ENCODE assay signal across 28 cellular contexts in the genomic region with DNA sequence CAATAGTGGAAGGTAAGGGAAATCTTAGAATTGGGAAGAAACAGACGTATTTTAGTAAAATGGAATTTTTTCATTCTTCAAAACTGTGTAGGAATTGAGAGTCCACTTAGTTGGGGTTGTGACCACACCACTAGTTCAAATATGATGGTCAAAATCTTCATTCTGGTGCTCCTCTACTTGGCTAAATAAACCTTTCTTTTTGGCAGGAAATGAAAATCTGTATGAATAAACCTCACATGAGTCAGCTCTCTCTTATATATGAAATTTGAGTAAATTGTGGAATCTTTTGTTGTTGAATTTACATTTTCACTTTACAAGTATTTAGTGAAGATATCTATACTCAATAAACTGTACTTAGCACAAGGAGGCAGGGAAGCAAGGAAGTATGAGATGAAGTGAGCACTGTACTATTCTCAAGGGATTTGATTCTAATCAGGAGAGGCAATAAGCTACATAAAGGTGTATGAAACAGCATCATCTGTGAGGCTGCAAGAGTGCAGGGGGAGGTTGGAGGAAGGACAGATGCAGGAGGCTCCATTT. TPM values are rescaled to one million over a fixed set of nuclear protein-coding genes. Genes with fewer than 3 reads are reported as not detected.
DNase-seq lines count a peak whose midpoint lies in the region; ATAC-seq, FAIRE-seq and TF ChIP-seq lines count a peak whose summit lies in the region.
"Had no signal": no experiment of that assay in that cellular context is flagged by ENCODE, and none has a peak within 500 bp of the region (broad histone marks: within the 10 kb centered on the region; RNA-seq: fewer than 3 reads in every experiment).

No MANE protein-coding gene starts in this region.

- CTCF ChIA-PET in IMR-90 (lab: Yijun Ruan, JAX): no interaction called here

- intact Hi-C loops in IMR-90 (cut with micrococcal nuclease): no loop called here
- intact Hi-C loops in pancreas (cut with DNase I): no loop called here

- H4K91ac ChIP-seq in IMR-90 (ENCODE audit: insufficient read depth, low read depth, low read length): no peak overlapping the region

- H3K27ac Mint-ChIP-seq in activated naive CD8-positive, alpha-beta T cell: peak overlapping the region; percentile 51
- H3K27ac Mint-ChIP-seq in activated naive CD8-positive, alpha-beta T cell treated with anti-CD3 and anti-CD28 coated beads, Interleukin-2, amount 50 U/mL, for 24 hours: no peak overlapping the region
- H3K27ac Mint-ChIP-seq in activated T-helper 17 cell treated with anti-CD3 and anti-CD28 coated beads, Interleukin-2, amount 50 U/mL, for 72 hours: peak overlapping the region; percentile 23
- H3K27ac Mint-ChIP-seq: GM23338 had no signal

- H4K20me1 ChIP-seq in IMR-90 (ENCODE audit: insufficient read depth, low read length): no peaks in the 10 kb centered on the region
- H4K20me1 ChIP-seq in fibroblast of lung (ENCODE audit: control insufficient read depth, extremely low read depth, insufficient read depth, low read length): no peaks in the 10 kb centered on the region
- H4K20me1 ChIP-seq: BLaER1 treated with 17β-estradiol and CSF1 and Interleukin-3, amounts not matched to agents 10 nM and 100 nM had no signal

- no peak overlapping the region for H2BK15ac ChIP-seq in IMR-90 (ENCODE audit: low read depth, low read length)

- no peaks in the 10 kb centered on the region for H3K79me1 ChIP-seq in IMR-90 (ENCODE audit: low read depth in 1 of 2, low read length in 2 of 2)

- peaks cover 5% of the 10 kb centered on the region for H3K9me3 Mint-ChIP-seq in activated naive CD8-positive, alpha-beta T cell (ENCODE audit: low read depth)
- peaks cover 15% of the 10 kb centered on the region for H3K9me3 Mint-ChIP-seq in activated naive CD8-positive, alpha-beta T cell treated with anti-CD3 and anti-CD28 coated beads, Interleukin-2, amount 50 U/mL, for 24 hours
- peaks cover 5% of the 10 kb centered on the region for H3K9me3 Mint-ChIP-seq in activated T-helper 17 cell treated with anti-CD3 and anti-CD28 coated beads, Interleukin-2, amount 50 U/mL, for 72 hours

- no peak overlapping the region for H3K4me3 Mint-ChIP-seq in activated naive CD8-positive, alpha-beta T cell
- H3K4me3 Mint-ChIP-seq in activated naive CD8-positive, alpha-beta T cell treated with anti-CD3 and anti-CD28 coated beads, Interleukin-2, amount 50 U/mL, for 24 hours: no peak overlapping the region
- H3K4me3 Mint-ChIP-seq in activated T-helper 17 cell treated with anti-CD3 and anti-CD28 coated beads, Interleukin-2, amount 50 U/mL, for 72 hours: peak overlapping the region; percentile 11
- H3K4me3 Mint-ChIP-seq: CD4-positive, alpha-beta memory T cell; GM23338 had no signal

- POLR2A ChIA-PET in IMR-90 (lab: Charles Lee; ENCODE audit: unreplicated experiment): no interaction called here

- in situ Hi-C loops in IMR-90 (cut with MboI; ENCODE audit: low sequenced_read_pairs): no loop called here

- 0 out of 2 replicates have a peak overlapping the region, but pooled peaks have one; percentile 18 for H3K14ac ChIP-seq in IMR-90 (replicated peaks; ENCODE audit: low read depth, low read length)

- H3K36me3 ChIP-seq in IMR-90 (ENCODE audit: control insufficient read depth, insufficient read depth, low read length) (no peaks in the 10 kb centered on the region), fibroblast of lung (ENCODE audit: control insufficient read depth, insufficient read depth, low read length) (no peaks in the 10 kb centered on the region), pancreas (no peaks in the 10 kb centered on the region)
- H3K36me3 ChIP-seq: BLaER1 treated with 17β-estradiol and CSF1 and Interleukin-3, amounts not matched to agents 10 nM and 100 nM; HAP-1; Peyer's patch; SJSA1 had no signal

- no peak overlapping the region for H3K56ac ChIP-seq in IMR-90 (ENCODE audit: extremely low read depth, insufficient read depth, low read length)

- H3K9me3 ChIP-seq in IMR-90 (ENCODE audit: control insufficient read depth, insufficient read depth, low read length) (no peaks in the 10 kb centered on the region; the same call in 1 of the 2 replicates), fibroblast of lung (ENCODE audit: control insufficient read depth, insufficient read depth, low read depth, low read length) (no peaks in the 10 kb centered on the region), pancreas (no peaks in the 10 kb centered on the region)
- H3K9me3 ChIP-seq: Caco-2, HAP-1, Peyer's patch, SJSA1 had no signal

- no CpG with 5 or more reads among the region's 1 CpG for WGBS in IMR-90 (ENCODE audit: extremely low coverage in 2 of 2, insufficient read length in 1 of 2), 2 experiments
- WGBS in pancreas, 2 donors: 29 to 41% methylated on average over 1 of the region's 1 CpG

- H3K79me2 ChIP-seq in fibroblast of lung (ENCODE audit: control insufficient read depth, insufficient read depth, low read length): no peaks in the 10 kb centered on the region

- H2AFZ ChIP-seq in IMR-90 (replicated peaks; ENCODE audit: low read length, poor library complexity) (no peak overlapping the region), fibroblast of lung (ENCODE audit: low read length) (no peak overlapping the region)
- H2AFZ ChIP-seq: GM23338 had no signal

- TF ChIP-seq RAD21 in IMR-90 (IDR thresholded peaks at IDR 0.05; ENCODE audit: low read length): no peak

- H2AK9ac ChIP-seq in IMR-90 (replicated peaks; ENCODE audit: low read depth, low read length, poor library complexity): peak overlapping the region; percentile 81

- no peak overlapping the region for H2BK5ac ChIP-seq in IMR-90 (ENCODE audit: low read depth, low read length, poor library complexity, severe bottlenecking)

- no TSS peak for BruUV-seq in IMR-90 (replicated peaks; lab: Mats Ljungman, UMichigan)

- H3K4me1 Mint-ChIP-seq in activated naive CD8-positive, alpha-beta T cell (ENCODE audit: low read depth): peaks cover 21% of the 10 kb centered on the region
- H3K4me1 Mint-ChIP-seq in activated naive CD8-positive, alpha-beta T cell treated with anti-CD3 and anti-CD28 coated beads, Interleukin-2, amount 50 U/mL, for 24 hours: peaks cover 21% of the 10 kb centered on the region
- H3K4me1 Mint-ChIP-seq in activated T-helper 17 cell treated with anti-CD3 and anti-CD28 coated beads, Interleukin-2, amount 50 U/mL, for 72 hours: peaks cover 16% of the 10 kb centered on the region
- H3K4me1 Mint-ChIP-seq: GM23338 had no signal

- H2BK120ac ChIP-seq in IMR-90 (ENCODE audit: low read depth, low read length): no peak overlapping the region

- H3K9ac ChIP-seq in IMR-90 (ENCODE audit: low read depth, low read length) (no peak overlapping the region), fibroblast of lung (ENCODE audit: insufficient read depth, low read length) (no peak overlapping the region)
- H3K9ac ChIP-seq: BLaER1 treated with 17β-estradiol and CSF1 and Interleukin-3, amounts not matched to agents 10 nM and 100 nM had no signal

- peaks cover 3% of the 10 kb centered on the region for H3K4me1 ChIP-seq in IMR-90 (ENCODE audit: control insufficient read depth, insufficient read depth, low read length)
- no peaks in the 10 kb centered on the region for H3K4me1 ChIP-seq in fibroblast of lung (ENCODE audit: control insufficient read depth, extremely low read depth, insufficient read depth, low read length)
- H3K4me1 ChIP-seq in pancreas: no peaks in the 10 kb centered on the region
- H3K4me1 ChIP-seq: BLaER1 treated with 17β-estradiol and CSF1 and Interleukin-3, amounts not matched to agents 10 nM and 100 nM; Caco-2; HAP-1; Peyer's patch; SJSA1 had no signal

- H3K36me3 Mint-ChIP-seq in activated naive CD8-positive, alpha-beta T cell: peaks cover 25% of the 10 kb centered on the region
- H3K36me3 Mint-ChIP-seq in activated naive CD8-positive, alpha-beta T cell treated with anti-CD3 and anti-CD28 coated beads, Interleukin-2, amount 50 U/mL, for 24 hours (ENCODE audit: low read depth): peaks cover 80% of the 10 kb centered on the region
- H3K36me3 Mint-ChIP-seq in activated T-helper 17 cell treated with anti-CD3 and anti-CD28 coated beads, Interleukin-2, amount 50 U/mL, for 72 hours (ENCODE audit: low read depth): peaks cover 87% of the 10 kb centered on the region

- TF ChIP-seq CTCF in IMR-90 (conservative IDR thresholded peaks at IDR 0.05; ENCODE audit: low read depth, low read length) (no peak), fibroblast of lung (conservative IDR thresholded peaks at IDR 0.05 in 1 of 2, IDR thresholded peaks at IDR 0.05 in 1 of 2; ENCODE audit: low read depth in 1 of 2, low read length in 2 of 2) (no peak), pancreas (IDR thresholded peaks at IDR 0.05) (no peak)

- peak overlapping the region; percentile 38; the same call in 1 of the 2 replicates for H3K27ac ChIP-seq in IMR-90 (ENCODE audit: insufficient read depth, low read length)
- H3K27ac ChIP-seq in fibroblast of lung (ENCODE audit: insufficient read depth, low read length): no peak overlapping the region
- H3K27ac ChIP-seq in pancreas: no peak overlapping the region
- H3K27ac ChIP-seq: BLaER1 treated with 17β-estradiol and CSF1 and Interleukin-3, amounts not matched to agents 10 nM and 100 nM; Peyer's patch; SJSA1 had no signal

- no peak overlapping the region for H3K23ac ChIP-seq in IMR-90 (ENCODE audit: low read depth, low read length)

- H2BK20ac ChIP-seq in IMR-90 (ENCODE audit: low read depth, low read length): no peak overlapping the region

- dilution Hi-C loops in IMR-90 (cut with HindIII; ENCODE audit: low sequenced_read_pairs, unreplicated experiment): no loop called here

- H2AK5ac ChIP-seq in IMR-90 (ENCODE audit: low read depth, low read length): no peak overlapping the region

- no peak overlapping the region for H4K8ac ChIP-seq in IMR-90 (ENCODE audit: low read depth in 2 of 2, low read length in 2 of 2)

- H3K4me2 ChIP-seq in IMR-90 (ENCODE audit: low read depth, low read length): peak overlapping the region; percentile 60; the same call in 1 of the 2 replicates
- H3K4me2 ChIP-seq in fibroblast of lung (ENCODE audit: extremely low read depth, insufficient read depth, low read length): no peak overlapping the region
- H3K4me2 ChIP-seq: BLaER1 treated with 17β-estradiol and CSF1 and Interleukin-3, amounts not matched to agents 10 nM and 100 nM; GM23338 had no signal

- no peak for DNase-seq in activated naive CD8-positive, alpha-beta T cell treated with anti-CD3 and anti-CD28 coated beads, Interleukin-2, amount 50 U/mL, for 24 hours
- peak; percentile 44 for DNase-seq in IMR-90
- DNase-seq in fibroblast of lung (ENCODE audit: low read depth in 2 of 2): peak; percentile 6 to 43
- no peak for DNase-seq in pancreas
- DNase-seq: Caco-2; CD4-positive, alpha-beta memory T cell; DMS 273 treated with DMSO at 0.1 percent for 48 hours; DMS79 treated with DMSO at 0.1 percent for 48 hours; Karpas-422; MV-4-11; NCI-H1105 treated with DMSO at 0.1 percent for 48 hours; NCI-H2029 treated with DMSO at 0.1 percent for 48 hours; NCI-H2171; NCI-H345; NCI-H524; NCI-H82; Peyer's patch had no signal

- no peak for ATAC-seq in activated naive CD8-positive, alpha-beta T cell treated with anti-CD3 and anti-CD28 coated beads, Interleukin-2, amount 50 U/mL, for 24 hours
- ATAC-seq in IMR-90 (ENCODE audit: low read depth): peak; percentile 89
- ATAC-seq in activated T-helper 17 cell treated with anti-CD3 and anti-CD28 coated beads, Interleukin-2, amount 50 U/mL, for 72 hours (replicated peaks): peak; percentile 62
- ATAC-seq in pancreas: no peak
- no peak for ATAC-seq in HG03439 (IDR thresholded peaks at IDR 0.05; ENCODE audit: unreplicated experiment)
- ATAC-seq in HG03460 (IDR thresholded peaks at IDR 0.05; ENCODE audit: unreplicated experiment): no peak
- ATAC-seq: GM23338, Right ventricle myocardium inferior had no signal

- no peaks in the 10 kb centered on the region for H3K27me3 Mint-ChIP-seq in activated naive CD8-positive, alpha-beta T cell
- H3K27me3 Mint-ChIP-seq in activated naive CD8-positive, alpha-beta T cell treated with anti-CD3 and anti-CD28 coated beads, Interleukin-2, amount 50 U/mL, for 24 hours: no peaks in the 10 kb centered on the region
- no peaks in the 10 kb centered on the region for H3K27me3 Mint-ChIP-seq in activated T-helper 17 cell treated with anti-CD3 and anti-CD28 coated beads, Interleukin-2, amount 50 U/mL, for 72 hours
- H3K27me3 Mint-ChIP-seq: CD4-positive, alpha-beta memory T cell had no signal

- H3K27me3 ChIP-seq in IMR-90 (ENCODE audit: control insufficient read depth, insufficient read depth, low read length) (peaks cover 4% of the 10 kb centered on the region), fibroblast of lung (ENCODE audit: control insufficient read depth, insufficient read depth, low read length) (no peaks in the 10 kb centered on the region), pancreas (no peaks in the 10 kb centered on the region)
- H3K27me3 ChIP-seq: BLaER1 treated with 17β-estradiol and CSF1 and Interleukin-3, amounts not matched to agents 10 nM and 100 nM; Peyer's patch had no signal

- 0 out of 2 replicates have a peak overlapping the region, but pooled peaks have one; percentile 12 for H3K4ac ChIP-seq in IMR-90 (ENCODE audit: low read depth, low read length)

- no peaks in the 10 kb centered on the region for H3K9me1 ChIP-seq in IMR-90 (ENCODE audit: insufficient read depth, low read length)

- no peak for FAIRE-seq in pancreas (lab: Jason Lieb, UNC)
- FAIRE-seq: GM12891 had no signal

- H3K4me3 ChIP-seq in IMR-90 (ENCODE audit: insufficient read depth, low read depth, low read length) (no peak overlapping the region), fibroblast of lung (replicated peaks in 1 of 4; ENCODE audit: control extremely low read depth in 1 of 4, insufficient read depth in 1 of 4, low read depth in 3 of 4, low read length in 4 of 4) (no peak overlapping the region), pancreas (no peak overlapping the region)
- H3K4me3 ChIP-seq: BLaER1 treated with 17β-estradiol and CSF1 and Interleukin-3, amounts not matched to agents 10 nM and 100 nM; GM23338; HAP-1; Peyer's patch; SJSA1 had no signal

- no peak for TF ChIP-seq POLR2A in IMR-90 (IDR thresholded peaks at IDR 0.05; ENCODE audit: low read depth, low read length)

- H4K5ac ChIP-seq in IMR-90 (ENCODE audit: low read depth, low read length): no peak overlapping the region

- H3K18ac ChIP-seq in IMR-90 (ENCODE audit: low read depth, low read length): peak overlapping the region; percentile 28; the same call in 1 of the 2 replicates

RNA-seq across cellular contexts. Expression of a gene that starts 20.5 kb away (rescaled TPM):
- total RNA-seq in IMR-90 (2012; rRNA removed) (0.18 and 0.28 TPM in 2 replicates), fibroblast of lung (0.50 and 5.4 TPM in 2 replicates), pancreas (1 to 10 TPM in 3 of 6 donors, under 1 TPM in 3; 0.51 to 1.6 (median 0.90) TPM)
- polyA plus RNA-seq in IMR-90 (2012; rRNA removed) (0.14 and 0.24 TPM in 2 replicates), fibroblast of lung (0.10 and 0.18 TPM in 2 replicates), pancreas (1 to 10 TPM in 1 of 2 donors, under 1 TPM in 1; 0.68 to 1.3 TPM)
- polyA plus RNA-seq in IMR-90 (2012; cell fraction: cytosol; rRNA removed): 0.03 and 0.08 TPM in 2 replicates
- 0.09 and 0.46 TPM in 2 replicates for polyA plus RNA-seq in IMR-90 (2012; cell fraction: nucleus; rRNA removed; ENCODE audit: low replicate concordance)
- total RNA-seq in activated T-helper 17 cell treated with anti-CD3 and anti-CD28 coated beads, Interleukin-2, amount 50 U/mL, for 72 hours: 10 to 100 TPM; 20.5 to 27.7 TPM
- polyA plus RNA-seq in fibroblast of lung (2012): 0.10 and 0.17 TPM in 2 replicates
- not detected in 2 replicates for polyA minus RNA-seq in fibroblast of lung (ENCODE audit: low replicate concordance)
- total RNA-seq: Caco-2, M059J, SJSA1 had no signal

RNA-seq across cellular contexts. Expression of a gene that starts 46.8 kb away (rescaled TPM):
- not detected in 2 replicates for total RNA-seq in IMR-90 (2012; rRNA removed)
- not detected in 2 replicates for polyA plus RNA-seq in IMR-90 (2012; rRNA removed)
- not detected in 2 replicates for polyA plus RNA-seq in IMR-90 (2012; cell fraction: cytosol; rRNA removed)
- 0.03 TPM in 1 of 2 replicates, not detected in the other for polyA plus RNA-seq in IMR-90 (2012; cell fraction: nucleus; rRNA removed; ENCODE audit: low replicate concordance)
- 1 to 10 TPM; 3.7 to 5.6 TPM for total RNA-seq in activated T-helper 17 cell treated with anti-CD3 and anti-CD28 coated beads, Interleukin-2, amount 50 U/mL, for 72 hours
- total RNA-seq in fibroblast of lung: under 0.01 TPM in 1 of 2 replicates, not detected in the other
- polyA plus RNA-seq in fibroblast of lung: not detected in 2 replicates
- not detected in 2 replicates for polyA plus RNA-seq in fibroblast of lung (2012)
- polyA minus RNA-seq in fibroblast of lung (ENCODE audit: low replicate concordance): not detected in 2 replicates
- under 1 TPM; 0.14 to 0.61 (median 0.24) TPM for total RNA-seq in pancreas
- polyA plus RNA-seq in pancreas: under 1 TPM; 0.11 to 0.52 TPM
- total RNA-seq: Caco-2, GM23338, M059J, SJSA1 had no signal
- polyA plus RNA-seq: GM23338 had no signal

Comparison
In these comparisons a context has a peak if more than half of its experiments do, and no peak if none do; other contexts are left out.
1. ATAC-seq: peak in IMR-90 (single experiment) and activated T-helper 17 cell treated with anti-CD3 and anti-CD28 coated beads, Interleukin-2, amount 50 U/mL, for 72 hours (single experiment); none in activated naive CD8-positive, alpha-beta T cell treated with anti-CD3 and anti-CD28 coated beads, Interleukin-2, amount 50 U/mL, for 24 hours (single experiment), pancreas (0 of 4), HG03439 (single experiment) and HG03460 (single experiment).
2. DNase-seq: peak in IMR-90 (single experiment) and fibroblast of lung (2 of 2); none in activated naive CD8-positive, alpha-beta T cell treated with anti-CD3 and anti-CD28 coated beads, Interleukin-2, amount 50 U/mL, for 24 hours (single experiment) and pancreas (0 of 6).